ENCODE assay signal across 1 cellular context in the genomic region with DNA sequence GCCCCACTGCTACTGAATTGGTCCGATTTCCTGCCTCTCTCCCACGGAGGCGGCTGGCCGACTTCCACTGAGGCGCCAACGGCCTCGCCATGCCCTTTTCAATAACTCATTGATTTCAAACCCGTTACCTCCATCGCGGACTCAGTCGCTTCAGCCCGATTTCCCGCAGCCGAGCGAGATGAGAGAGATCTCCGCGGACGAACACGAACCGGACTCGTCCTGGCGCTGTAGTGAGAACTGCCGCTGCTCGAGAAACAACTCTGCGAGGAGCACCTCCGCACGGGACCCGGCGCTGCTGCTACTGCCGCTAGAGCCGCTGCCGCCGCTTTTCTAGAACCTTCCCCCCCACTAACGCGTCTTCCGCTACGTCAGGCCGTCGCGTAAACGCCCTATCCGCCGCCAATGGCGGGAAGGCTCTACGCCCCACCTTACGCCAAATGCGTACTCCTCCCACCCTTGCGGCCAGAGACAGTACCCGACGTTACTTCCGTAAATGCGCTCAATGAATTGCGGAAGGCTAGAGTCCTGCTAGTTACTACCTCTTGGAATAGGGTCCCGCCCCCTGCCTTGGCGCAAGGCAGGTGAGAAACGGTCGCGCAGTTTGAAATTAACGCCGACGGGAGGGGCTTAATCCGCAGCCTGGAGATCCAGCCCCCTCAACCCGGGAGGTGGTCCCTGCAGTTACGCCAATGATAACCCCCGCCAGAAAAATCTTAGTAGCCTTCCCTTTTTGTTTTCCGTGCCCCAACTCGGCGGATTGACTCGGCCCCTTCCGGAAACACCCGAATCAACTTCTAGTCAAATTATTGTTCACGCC.
A peak's percentile ranks its signal among the peaks of the same experiment; 100 is the strongest.
TF ChIP-seq lines count a peak whose summit lies in the region.

HNRNPA2B1 (minus strand) TSS at position 303 of the 817 bp plus-strand sequence; CDS start at position 134, 169 bp downstream.

TF ChIP-seq in HepG2, 621 proteins besides CTCF, POLR2A, EP300 and RAD21 (continued from another document and continues in another):
- TF ChIP-seq, protein P1, sequence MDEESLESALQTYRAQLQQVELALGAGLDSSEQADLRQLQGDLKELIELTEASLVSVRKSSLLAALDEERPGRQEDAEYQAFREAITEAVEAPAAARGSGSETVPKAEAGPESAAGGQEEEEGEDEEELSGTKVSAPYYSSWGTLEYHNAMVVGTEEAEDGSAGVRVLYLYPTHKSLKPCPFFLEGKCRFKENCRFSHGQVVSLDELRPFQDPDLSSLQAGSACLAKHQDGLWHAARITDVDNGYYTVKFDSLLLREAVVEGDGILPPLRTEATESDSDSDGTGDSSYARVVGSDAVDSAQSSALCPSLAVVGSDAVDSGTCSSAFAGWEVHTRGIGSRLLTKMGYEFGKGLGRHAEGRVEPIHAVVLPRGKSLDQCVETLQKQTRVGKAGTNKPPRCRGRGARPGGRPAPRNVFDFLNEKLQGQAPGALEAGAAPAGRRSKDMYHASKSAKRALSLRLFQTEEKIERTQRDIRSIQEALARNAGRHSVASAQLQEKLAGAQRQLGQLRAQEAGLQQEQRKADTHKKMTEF (CRISPR knock-in tag; IDR thresholded peaks at IDR 0.05), result peak; percentile 31; the same call in 1 of the 2 replicates
- TF ChIP-seq ARID3A (IDR thresholded peaks at IDR 0.05; ENCODE audit: low read depth, low read length) (no peak; the same call in 1 of the 2 replicates), ZNF484 (CRISPR knock-in tag; IDR thresholded peaks at IDR 0.05; ENCODE audit: borderline replicate concordance, low read depth) (no peak), CBX5 (CRISPR knock-in tag; IDR thresholded peaks at IDR 0.05; ENCODE audit: borderline replicate concordance) (no peak), ZNF224 (CRISPR knock-in tag; IDR thresholded peaks at IDR 0.05) (peak; percentile 32; the same call in 1 of the 2 replicates), RCOR2 (CRISPR knock-in tag; IDR thresholded peaks at IDR 0.05) (no peak), ZMYM4 (CRISPR knock-in tag; IDR thresholded peaks at IDR 0.05) (peak; percentile 76; the same call in 1 of the 2 replicates), SATB2 (CRISPR knock-in tag; IDR thresholded peaks at IDR 0.05) (peak; percentile 82; the same call in 1 of the 2 replicates), ZNF20 (CRISPR knock-in tag; IDR thresholded peaks at IDR 0.05) (no peak), PPARG (CRISPR knock-in tag; conservative IDR thresholded peaks at IDR 0.05) (peak; percentile 33; the same call in 1 of the 2 replicates), SALL2 (CRISPR knock-in tag; IDR thresholded peaks at IDR 0.05) (peak; percentile 65), HOXD1 (CRISPR knock-in tag; IDR thresholded peaks at IDR 0.05) (peak; percentile 69; the same call in 1 of the 2 replicates), ZZZ3 (CRISPR knock-in tag; IDR thresholded peaks at IDR 0.05; ENCODE audit: borderline replicate concordance) (no peak), DMAP1 (CRISPR knock-in tag; IDR thresholded peaks at IDR 0.05) (0 out of 2 replicates have a peak, but pooled peaks have one; percentile 49), ZNF142 (CRISPR knock-in tag; IDR thresholded peaks at IDR 0.05) (no peak; the same call in 1 of the 2 replicates), U2AF1 (optimal IDR thresholded peaks at IDR 0.05; ENCODE audit: low read depth, low read length) (peak; percentile 96), ZNF891 (CRISPR knock-in tag; IDR thresholded peaks at IDR 0.05) (peak; percentile 87; the same call in 1 of the 2 replicates), GMEB2 (CRISPR knock-in tag; IDR thresholded peaks at IDR 0.05; ENCODE audit: low read depth) (peak; percentile 79), KLF15 (CRISPR knock-in tag; IDR thresholded peaks at IDR 0.05; ENCODE audit: borderline replicate concordance) (peak; percentile 92; the same call in 1 of the 2 replicates), ZNF577 (CRISPR knock-in tag; IDR thresholded peaks at IDR 0.05; ENCODE audit: borderline replicate concordance, low read depth) (no peak), CBX2 (IDR thresholded peaks at IDR 0.05; ENCODE audit: low read depth, low read length) (no peak), CBX2 (CRISPR knock-in tag; IDR thresholded peaks at IDR 0.05; ENCODE audit: low read depth) (no peak), FOXJ3 (CRISPR knock-in tag; IDR thresholded peaks at IDR 0.05; ENCODE audit: borderline replicate concordance) (no peak)
- TF ChIP-seq, protein P2, sequence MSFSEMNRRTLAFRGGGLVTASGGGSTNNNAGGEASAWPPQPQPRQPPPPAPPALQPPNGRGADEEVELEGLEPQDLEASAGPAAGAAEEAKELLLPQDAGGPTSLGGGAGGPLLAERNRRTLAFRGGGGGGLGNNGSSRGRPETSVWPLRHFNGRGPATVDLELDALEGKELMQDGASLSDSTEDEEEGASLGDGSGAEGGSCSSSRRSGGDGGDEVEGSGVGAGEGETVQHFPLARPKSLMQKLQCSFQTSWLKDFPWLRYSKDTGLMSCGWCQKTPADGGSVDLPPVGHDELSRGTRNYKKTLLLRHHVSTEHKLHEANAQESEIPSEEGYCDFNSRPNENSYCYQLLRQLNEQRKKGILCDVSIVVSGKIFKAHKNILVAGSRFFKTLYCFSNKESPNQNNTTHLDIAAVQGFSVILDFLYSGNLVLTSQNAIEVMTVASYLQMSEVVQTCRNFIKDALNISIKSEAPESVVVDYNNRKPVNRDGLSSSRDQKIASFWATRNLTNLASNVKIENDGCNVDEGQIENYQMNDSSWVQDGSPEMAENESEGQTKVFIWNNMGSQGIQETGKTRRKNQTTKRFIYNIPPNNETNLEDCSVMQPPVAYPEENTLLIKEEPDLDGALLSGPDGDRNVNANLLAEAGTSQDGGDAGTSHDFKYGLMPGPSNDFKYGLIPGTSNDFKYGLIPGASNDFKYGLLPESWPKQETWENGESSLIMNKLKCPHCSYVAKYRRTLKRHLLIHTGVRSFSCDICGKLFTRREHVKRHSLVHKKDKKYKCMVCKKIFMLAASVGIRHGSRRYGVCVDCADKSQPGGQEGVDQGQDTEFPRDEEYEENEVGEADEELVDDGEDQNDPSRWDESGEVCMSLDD (CRISPR knock-in tag; IDR thresholded peaks at IDR 0.05; ENCODE audit: borderline replicate concordance), result peak; percentile 26; the same call in 1 of the 2 replicates
- TF ChIP-seq, protein P3, sequence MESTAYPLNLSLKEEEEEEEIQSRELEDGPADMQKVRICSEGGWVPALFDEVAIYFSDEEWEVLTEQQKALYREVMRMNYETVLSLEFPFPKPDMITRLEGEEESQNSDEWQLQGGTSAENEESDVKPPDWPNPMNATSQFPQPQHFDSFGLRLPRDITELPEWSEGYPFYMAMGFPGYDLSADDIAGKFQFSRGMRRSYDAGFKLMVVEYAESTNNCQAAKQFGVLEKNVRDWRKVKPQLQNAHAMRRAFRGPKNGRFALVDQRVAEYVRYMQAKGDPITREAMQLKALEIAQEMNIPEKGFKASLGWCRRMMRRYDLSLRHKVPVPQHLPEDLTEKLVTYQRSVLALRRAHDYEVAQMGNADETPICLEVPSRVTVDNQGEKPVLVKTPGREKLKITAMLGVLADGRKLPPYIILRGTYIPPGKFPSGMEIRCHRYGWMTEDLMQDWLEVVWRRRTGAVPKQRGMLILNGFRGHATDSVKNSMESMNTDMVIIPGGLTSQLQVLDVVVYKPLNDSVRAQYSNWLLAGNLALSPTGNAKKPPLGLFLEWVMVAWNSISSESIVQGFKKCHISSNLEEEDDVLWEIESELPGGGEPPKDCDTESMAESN (CRISPR knock-in tag; conservative IDR thresholded peaks at IDR 0.05), result 0 out of 2 replicates have a peak, but pooled peaks have one; percentile 39
- TF ChIP-seq, protein P4, sequence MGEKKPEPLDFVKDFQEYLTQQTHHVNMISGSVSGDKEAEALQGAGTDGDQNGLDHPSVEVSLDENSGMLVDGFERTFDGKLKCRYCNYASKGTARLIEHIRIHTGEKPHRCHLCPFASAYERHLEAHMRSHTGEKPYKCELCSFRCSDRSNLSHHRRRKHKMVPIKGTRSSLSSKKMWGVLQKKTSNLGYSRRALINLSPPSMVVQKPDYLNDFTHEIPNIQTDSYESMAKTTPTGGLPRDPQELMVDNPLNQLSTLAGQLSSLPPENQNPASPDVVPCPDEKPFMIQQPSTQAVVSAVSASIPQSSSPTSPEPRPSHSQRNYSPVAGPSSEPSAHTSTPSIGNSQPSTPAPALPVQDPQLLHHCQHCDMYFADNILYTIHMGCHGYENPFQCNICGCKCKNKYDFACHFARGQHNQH (CRISPR knock-in tag; IDR thresholded peaks at IDR 0.05), result peak; percentile 62
- TF ChIP-seq, protein P5, sequence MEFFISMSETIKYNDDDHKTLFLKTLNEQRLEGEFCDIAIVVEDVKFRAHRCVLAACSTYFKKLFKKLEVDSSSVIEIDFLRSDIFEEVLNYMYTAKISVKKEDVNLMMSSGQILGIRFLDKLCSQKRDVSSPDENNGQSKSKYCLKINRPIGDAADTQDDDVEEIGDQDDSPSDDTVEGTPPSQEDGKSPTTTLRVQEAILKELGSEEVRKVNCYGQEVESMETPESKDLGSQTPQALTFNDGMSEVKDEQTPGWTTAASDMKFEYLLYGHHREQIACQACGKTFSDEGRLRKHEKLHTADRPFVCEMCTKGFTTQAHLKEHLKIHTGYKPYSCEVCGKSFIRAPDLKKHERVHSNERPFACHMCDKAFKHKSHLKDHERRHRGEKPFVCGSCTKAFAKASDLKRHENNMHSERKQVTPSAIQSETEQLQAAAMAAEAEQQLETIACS (CRISPR knock-in tag; IDR thresholded peaks at IDR 0.05), result no peak; the same call in 1 of the 2 replicates
